Comparison of ENCODE assay signal across 18 cellular contexts in genomic region chr17:33515974-33516373, GRCh38.
A peak's percentile ranks its signal among the peaks of the same experiment; 100 is the strongest.
DNase-seq lines count a peak whose midpoint lies in the region; ATAC-seq, FAIRE-seq and TF ChIP-seq lines count a peak whose summit lies in the region.
"Had no signal": no experiment of that assay in that cellular context is flagged by ENCODE, and none has a peak within 500 bp of the region (broad histone marks: within the 10 kb centered on the region; RNA-seq: fewer than 3 reads in every experiment).

No MANE protein-coding gene starts in this region.

- TF ChIP-seq CTCF in lower leg skin (IDR thresholded peaks at IDR 0.05) (no peak), upper lobe of right lung (IDR thresholded peaks at IDR 0.05) (no peak)

- FAIRE-seq in endometrium (lab: Jason Lieb, UNC) = peak; percentile 94
- FAIRE-seq: GM12891, GM18507 had no signal

- ATAC-seq in upper lobe of right lung (peak; percentile 14), GM21526 (IDR thresholded peaks at IDR 0.05; ENCODE audit: low FRiP score, unreplicated experiment) (no peak)

- intact Hi-C loops in lower leg skin (cut with DNase I; ENCODE audit: low total_unique reads) = no loop called here
- intact Hi-C loops in upper lobe of right lung (cut with DNase I) = no loop called here

- 40 to 43% methylated on average over 7 of the region's 7 CpGs for WGBS in lower leg skin, 2 donors

- H3K27ac ChIP-seq in upper lobe of right lung = no peak overlapping the region
- H3K27ac ChIP-seq: GM23248 had no signal

- no peaks in the 10 kb centered on the region for H3K27me3 ChIP-seq in upper lobe of right lung

- H3K4me3 ChIP-seq in lower leg skin (ENCODE audit: low read depth, poor library complexity, severe bottlenecking) (no peak overlapping the region), upper lobe of right lung (no peak overlapping the region)
- H3K4me3 ChIP-seq: GM23248, HAP-1 had no signal

- DNase-seq in lower leg skin (ENCODE audit: low spot score in 2 of 2) (peak; percentile 40 to 85), upper lobe of right lung (no peak), retina (no peak)
- DNase-seq in stimulated activated CD4-positive, alpha-beta T cell treated with anti-CD3 and anti-CD28 coated beads, Interleukin-2, amount 100 ng/mL, for 24 hours = no peak
- DNase-seq: C1 segment of cervical spinal cord; Calu3; CD4-positive, alpha-beta memory T cell; COR-L47; DMS53; DMS79 treated with DMSO at 0.1 percent for 48 hours; GF-D8; GM23248; HFFc6 had no signal

- TF ChIP-seq POLR2A in lower leg skin (IDR thresholded peaks at IDR 0.05) = no peak

- no peaks in the 10 kb centered on the region for H3K4me1 ChIP-seq in upper lobe of right lung
- H3K4me1 ChIP-seq: HAP-1 had no signal

- H3K36me3 ChIP-seq in upper lobe of right lung = no peaks in the 10 kb centered on the region
- H3K36me3 ChIP-seq: HAP-1 had no signal

- no peaks in the 10 kb centered on the region for H3K9me3 ChIP-seq in upper lobe of right lung
- H3K9me3 ChIP-seq: HAP-1 had no signal

Comparison
In these comparisons a context has a peak if more than half of its experiments do, and no peak if none do; other contexts are left out.
1. DNase-seq: peak in lower leg skin (2 of 2); none in upper lobe of right lung (single experiment), retina (single experiment) and stimulated activated CD4-positive, alpha-beta T cell treated with anti-CD3 and anti-CD28 coated beads, Interleukin-2, amount 100 ng/mL, for 24 hours (0 of 2).